8 cellular contexts compared by ENCODE assay signal in the genomic region with DNA sequence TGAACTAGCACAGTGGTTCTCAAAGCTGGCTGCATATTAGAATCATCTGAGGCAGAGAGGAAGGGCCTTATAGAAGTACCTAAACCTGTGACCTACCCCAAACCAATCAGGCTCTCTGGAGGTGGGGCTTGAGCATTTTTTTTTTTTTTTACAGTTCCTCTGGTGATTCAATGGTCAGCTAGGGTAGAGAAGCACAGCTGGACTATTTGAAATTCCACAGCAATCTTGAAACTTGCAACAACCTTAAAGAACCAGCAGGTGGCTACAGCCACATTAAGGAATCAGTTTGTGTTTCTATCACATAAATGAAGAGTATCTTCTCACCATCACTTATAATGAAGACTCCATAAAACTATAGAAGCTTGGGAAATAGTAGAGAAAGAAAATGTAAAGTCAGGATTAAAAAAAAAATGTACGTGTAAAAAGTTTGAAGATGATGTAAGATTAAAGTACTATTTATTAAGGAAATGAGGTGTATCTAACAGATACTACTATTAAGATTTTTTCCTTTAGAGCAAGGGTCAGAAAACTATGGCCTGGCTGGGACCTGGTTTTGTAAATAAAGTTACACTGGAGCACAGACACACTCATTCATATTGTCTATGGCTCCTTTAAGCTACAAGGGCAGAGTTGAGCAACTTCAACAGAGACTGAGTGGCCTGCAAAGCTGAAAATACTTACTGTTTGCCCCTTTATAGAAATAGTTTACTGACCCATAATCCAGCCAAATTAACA. TPM values are rescaled to one million over a fixed set of nuclear protein-coding genes. Genes with fewer than 3 reads are reported as not detected.
DNase-seq lines count a peak whose midpoint lies in the region; ATAC-seq, FAIRE-seq and TF ChIP-seq lines count a peak whose summit lies in the region.

No MANE protein-coding gene starts in this region.

- CTCF ChIA-PET in Calu3 (lab: Charles Lee): interaction anchor here (0.7 to 3.2 kb wide), 19 partner anchors 9 to 893 kb away, joined by 3 to 20 read pairs (median 3); a partner anchor contains a TSS
- CTCF ChIA-PET in activated naive CD4-positive, alpha-beta T cell treated with anti-CD3 and anti-CD28 coated beads, Interleukin-2, amount 10 ng/mL, durations not matched to agents 7 days and 5 days (lab: Charles Lee): interaction anchor here (0.6 to 2.1 kb wide), 19 partner anchors 9 to 895 kb away, joined by 3 to 11 read pairs (median 4); no protein-coding TSS in a partner anchor

- H3K9me3 Mint-ChIP-seq in Calu3 (ENCODE audit: low read depth, unreplicated experiment): no peaks in the 10 kb centered on the region
- no peaks in the 10 kb centered on the region for H3K9me3 Mint-ChIP-seq in activated naive CD8-positive, alpha-beta T cell treated with anti-CD3 and anti-CD28 coated beads for 36 hours
- H3K9me3 Mint-ChIP-seq in activated naive CD4-positive, alpha-beta T cell treated with anti-CD3 and anti-CD28 coated beads, Interleukin-2, amount 10 ng/mL, durations not matched to agents 7 days and 5 days: no peaks in the 10 kb centered on the region

- peak; percentile 90 for FAIRE-seq in kidney (lab: Jason Lieb, UNC)
- FAIRE-seq in urothelium cell line (lab: Jason Lieb, UNC): no peak

- H3K36me3 ChIP-seq in body of pancreas (replicated peaks in 1 of 2; ENCODE audit: insufficient read depth in 1 of 2, low read depth in 2 of 2) (no peaks in the 10 kb centered on the region), kidney (ENCODE audit: control insufficient read depth in 1 of 2, insufficient read depth in 2 of 2, low read length in 2 of 2) (no peaks in the 10 kb centered on the region)

- peak overlapping the region; percentile 77 for H3K4me3 Mint-ChIP-seq in Calu3 (ENCODE audit: low read depth, unreplicated experiment)
- no peak overlapping the region for H3K4me3 Mint-ChIP-seq in activated naive CD8-positive, alpha-beta T cell treated with anti-CD3 and anti-CD28 coated beads for 36 hours
- H3K4me3 Mint-ChIP-seq in activated naive CD4-positive, alpha-beta T cell treated with anti-CD3 and anti-CD28 coated beads, Interleukin-2, amount 10 ng/mL, durations not matched to agents 7 days and 5 days: no peak overlapping the region

- H3K4me3 ChIP-seq in body of pancreas: no peak overlapping the region
- H3K4me3 ChIP-seq in kidney (ENCODE audit: low read length in 2 of 2): no peak overlapping the region

- H3K36me3 Mint-ChIP-seq in Calu3 (ENCODE audit: insufficient read depth, unreplicated experiment): peaks cover 36% of the 10 kb centered on the region
- no peaks in the 10 kb centered on the region for H3K36me3 Mint-ChIP-seq in activated naive CD8-positive, alpha-beta T cell treated with anti-CD3 and anti-CD28 coated beads for 36 hours
- peaks cover 7% of the 10 kb centered on the region for H3K36me3 Mint-ChIP-seq in activated naive CD4-positive, alpha-beta T cell treated with anti-CD3 and anti-CD28 coated beads, Interleukin-2, amount 10 ng/mL, durations not matched to agents 7 days and 5 days

- BruUV-seq in Calu3 (replicated peaks; lab: Mats Ljungman, UMichigan): no TSS peak

- intact Hi-C loops in Calu3 (cut with micrococcal nuclease; ENCODE audit: unreplicated experiment): loop anchor here (1.0 to 10.0 kb wide), 6 partner anchors 117 to 890 kb away; no protein-coding TSS in a partner anchor
- intact Hi-C loops in body of pancreas (cut with DNase I): no loop called here
- intact Hi-C loops in kidney (cut with DNase I): no loop called here

- TF ChIP-seq CTCF in Calu3 (IDR thresholded peaks at IDR 0.05; ENCODE audit: unreplicated experiment) (peak; percentile 65), body of pancreas (IDR thresholded peaks at IDR 0.05) (peak in 6 of 7 experiments; percentile 36 to 59 (median 52)), kidney (IDR thresholded peaks at IDR 0.05; ENCODE audit: borderline replicate concordance, extremely low read depth, insufficient read depth) (peak; percentile 61)

- peaks cover 6% of the 10 kb centered on the region for H3K4me1 ChIP-seq in body of pancreas
- H3K4me1 ChIP-seq in kidney (ENCODE audit: control insufficient read depth in 1 of 2, insufficient read depth in 1 of 2, low read depth in 1 of 2, low read length in 2 of 2): peaks cover 0 to 6% of the 10 kb centered on the region in 2 donors

- WGBS in body of pancreas, 2 donors: 10 to 24% methylated on average over 1 of the region's 1 CpG

- no peak overlapping the region for H3K9ac ChIP-seq in kidney (ENCODE audit: low read length in 2 of 2)

- no peak overlapping the region for H3K27ac ChIP-seq in body of pancreas
- H3K27ac ChIP-seq in kidney (ENCODE audit: low read depth in 2 of 2, low read length in 2 of 2): no peak overlapping the region

- TF ChIP-seq POLR2A in body of pancreas (IDR thresholded peaks at IDR 0.05): no peak

- DNase-seq in Calu3: peak; percentile 62
- DNase-seq in MV-4-11 (lab: John Stamatoyannopoulos, UW): peak; percentile 64
- peak in 1 of 4 donors; percentile 30 for DNase-seq in body of pancreas
- DNase-seq in kidney: no peak
- DNase-seq in urothelium cell line (ENCODE audit: low spot score): peak; percentile 80
- no peak for DNase-seq in activated naive CD8-positive, alpha-beta T cell treated with anti-CD3 and anti-CD28 coated beads for 36 hours
- DNase-seq in activated naive CD4-positive, alpha-beta T cell treated with anti-CD3 and anti-CD28 coated beads, Interleukin-2, amount 10 ng/mL, durations not matched to agents 7 days and 5 days: no peak

- ATAC-seq in GM19351 (IDR thresholded peaks at IDR 0.05; ENCODE audit: unreplicated experiment): peak; percentile 43
- ATAC-seq in body of pancreas: no peak

- H3K27me3 Mint-ChIP-seq in Calu3 (ENCODE audit: unreplicated experiment): no peaks in the 10 kb centered on the region
- H3K27me3 Mint-ChIP-seq in activated naive CD8-positive, alpha-beta T cell treated with anti-CD3 and anti-CD28 coated beads for 36 hours: peaks cover 34% of the 10 kb centered on the region
- H3K27me3 Mint-ChIP-seq in activated naive CD4-positive, alpha-beta T cell treated with anti-CD3 and anti-CD28 coated beads, Interleukin-2, amount 10 ng/mL, durations not matched to agents 7 days and 5 days: peaks cover 20% of the 10 kb centered on the region

- H3K27me3 ChIP-seq in body of pancreas: no peaks in the 10 kb centered on the region

- H3K27ac Mint-ChIP-seq in Calu3 (ENCODE audit: unreplicated experiment): peak overlapping the region; percentile 35
- H3K27ac Mint-ChIP-seq in activated naive CD8-positive, alpha-beta T cell treated with anti-CD3 and anti-CD28 coated beads for 36 hours: no peak overlapping the region
- no peak overlapping the region for H3K27ac Mint-ChIP-seq in activated naive CD4-positive, alpha-beta T cell treated with anti-CD3 and anti-CD28 coated beads, Interleukin-2, amount 10 ng/mL, durations not matched to agents 7 days and 5 days

- peaks cover 40% of the 10 kb centered on the region for H3K4me1 Mint-ChIP-seq in Calu3 (ENCODE audit: low read depth, unreplicated experiment)
- H3K4me1 Mint-ChIP-seq in activated naive CD8-positive, alpha-beta T cell treated with anti-CD3 and anti-CD28 coated beads for 36 hours: peaks cover 12% of the 10 kb centered on the region
- peaks cover 41% of the 10 kb centered on the region for H3K4me1 Mint-ChIP-seq in activated naive CD4-positive, alpha-beta T cell treated with anti-CD3 and anti-CD28 coated beads, Interleukin-2, amount 10 ng/mL, durations not matched to agents 7 days and 5 days

- H3K9me3 ChIP-seq in body of pancreas (no peaks in the 10 kb centered on the region), kidney (ENCODE audit: control insufficient read depth in 1 of 2, low read length in 2 of 2) (no peaks in the 10 kb centered on the region)

RNA-seq across cellular contexts. Expression of a gene that starts 3.8 kb away (rescaled TPM):
- total RNA-seq in Calu3 (2022): 25.0 and 26.7 TPM in 2 replicates
- under 1 TPM in 1 of 2 donors, not detected in 1; 0.33 TPM for total RNA-seq in body of pancreas
- 1.6 TPM for total RNA-seq in kidney
- 0.24 TPM for polyA plus RNA-seq in kidney (ENCODE audit: insufficient read depth, low read depth, low replicate concordance)
- 1 to 10 TPM; 1.1 to 1.2 TPM for total RNA-seq in activated naive CD8-positive, alpha-beta T cell treated with anti-CD3 and anti-CD28 coated beads for 36 hours

Comparison
In these comparisons a context has a peak if more than half of its experiments do, and no peak if none do; other contexts are left out.
1. DNase-seq: peak in Calu3 (single experiment), MV-4-11 (single experiment) and urothelium cell line (single experiment); none in kidney (single experiment), activated naive CD8-positive, alpha-beta T cell treated with anti-CD3 and anti-CD28 coated beads for 36 hours (single experiment) and activated naive CD4-positive, alpha-beta T cell treated with anti-CD3 and anti-CD28 coated beads, Interleukin-2, amount 10 ng/mL, durations not matched to agents 7 days and 5 days (single experiment).
2. Peak in every context shown above with its lines, with median percentiles within 50 percentile points of each other: CTCF ChIP-seq.